ENCODE assay signal across 1 cellular context in genomic region chr2:39618236-39618635, GRCh38.
A peak's percentile ranks its signal among the peaks of the same experiment; 100 is the strongest.
TF ChIP-seq lines count a peak whose summit lies in the region.

No MANE protein-coding gene starts in this region.

TF ChIP-seq in HepG2, 621 proteins besides CTCF, POLR2A, EP300 and RAD21 (continues in another document):
- TF ChIP-seq THRA (CRISPR knock-in tag; IDR thresholded peaks at IDR 0.05; ENCODE audit: borderline replicate concordance) (no peak), RBM22 (optimal IDR thresholded peaks at IDR 0.05; ENCODE audit: low read length) (no peak), ZSCAN21 (CRISPR knock-in tag; IDR thresholded peaks at IDR 0.05; ENCODE audit: borderline replicate concordance) (no peak), HDAC6 (IDR thresholded peaks at IDR 0.05; ENCODE audit: low read depth, low read length) (no peak), NR2F6 (IDR thresholded peaks at IDR 0.05) (peak; percentile 40; the same call in 1 of the 2 replicates), NR2F6 (CRISPR knock-in tag; IDR thresholded peaks at IDR 0.05) (no peak), ZNF296 (CRISPR knock-in tag; conservative IDR thresholded peaks at IDR 0.05) (no peak), MED1 (CRISPR knock-in tag; IDR thresholded peaks at IDR 0.05) (peak; percentile 34), MAF1 (CRISPR knock-in tag; IDR thresholded peaks at IDR 0.05; ENCODE audit: borderline replicate concordance) (no peak), POLR2AphosphoS2 (IDR thresholded peaks at IDR 0.05; ENCODE audit: low read depth, low read length) (no peak), CCDC6 (CRISPR knock-in tag; IDR thresholded peaks at IDR 0.05) (no peak), SOX5 (CRISPR knock-in tag; IDR thresholded peaks at IDR 0.05; ENCODE audit: borderline replicate concordance) (0 out of 2 replicates have a peak, but pooled peaks have one; percentile 21), SSRP1 (CRISPR knock-in tag; IDR thresholded peaks at IDR 0.05) (no peak), ATF5 (CRISPR knock-in tag; IDR thresholded peaks at IDR 0.05; ENCODE audit: low read depth) (no peak), PLRG1 (conservative IDR thresholded peaks at IDR 0.05) (no peak), ZBTB10 (CRISPR knock-in tag; IDR thresholded peaks at IDR 0.05; ENCODE audit: borderline replicate concordance) (no peak), ATRX (CRISPR knock-in tag; IDR thresholded peaks at IDR 0.05; ENCODE audit: borderline replicate concordance) (no peak), NFAT5 (CRISPR knock-in tag; IDR thresholded peaks at IDR 0.05) (no peak), BORCS8-MEF2B (CRISPR knock-in tag; IDR thresholded peaks at IDR 0.05) (no peak), RBFOX2 (IDR thresholded peaks at IDR 0.05; ENCODE audit: low read depth, low read length) (no peak), ZNF720 (CRISPR knock-in tag; IDR thresholded peaks at IDR 0.05) (no peak), HNF4A (CRISPR knock-in tag; IDR thresholded peaks at IDR 0.05) (peak; percentile 62), ZNF33B (CRISPR knock-in tag; IDR thresholded peaks at IDR 0.05) (no peak), CERS6 (CRISPR knock-in tag; IDR thresholded peaks at IDR 0.05) (no peak), TARDBP (CRISPR knock-in tag; IDR thresholded peaks at IDR 0.05) (no peak), ZBTB46 (CRISPR knock-in tag; IDR thresholded peaks at IDR 0.05; ENCODE audit: borderline replicate concordance) (no peak), ZBTB34 (CRISPR knock-in tag; IDR thresholded peaks at IDR 0.05) (no peak), TIGD3 (CRISPR knock-in tag; IDR thresholded peaks at IDR 0.05; ENCODE audit: borderline replicate concordance) (no peak), MYNN (CRISPR knock-in tag; IDR thresholded peaks at IDR 0.05; ENCODE audit: low read depth) (no peak), MTA1 (CRISPR knock-in tag; IDR thresholded peaks at IDR 0.05; ENCODE audit: borderline replicate concordance) (no peak), PAXIP1 (CRISPR knock-in tag; conservative IDR thresholded peaks at IDR 0.05) (peak; percentile 28; the same call in 1 of the 2 replicates), HDAC2 (CRISPR knock-in tag; IDR thresholded peaks at IDR 0.05) (no peak), PHF5A (CRISPR knock-in tag; IDR thresholded peaks at IDR 0.05; ENCODE audit: low read depth, unreplicated experiment) (no peak), BATF2 (CRISPR knock-in tag; IDR thresholded peaks at IDR 0.05) (no peak), TBX2 (CRISPR knock-in tag; IDR thresholded peaks at IDR 0.05; ENCODE audit: borderline replicate concordance) (no peak), KLF15 (CRISPR knock-in tag; IDR thresholded peaks at IDR 0.05; ENCODE audit: borderline replicate concordance) (no peak), SOX6 (IDR thresholded peaks at IDR 0.05) (no peak), SOX6 (CRISPR knock-in tag; IDR thresholded peaks at IDR 0.05) (0 out of 2 replicates have a peak, but pooled peaks have one; percentile 9), ZFP62 (CRISPR knock-in tag; IDR thresholded peaks at IDR 0.05) (no peak), U2AF2 (IDR thresholded peaks at IDR 0.05; ENCODE audit: low read depth, low read length) (no peak)
